11 cellular contexts compared by ENCODE assay signal in the genomic region with DNA sequence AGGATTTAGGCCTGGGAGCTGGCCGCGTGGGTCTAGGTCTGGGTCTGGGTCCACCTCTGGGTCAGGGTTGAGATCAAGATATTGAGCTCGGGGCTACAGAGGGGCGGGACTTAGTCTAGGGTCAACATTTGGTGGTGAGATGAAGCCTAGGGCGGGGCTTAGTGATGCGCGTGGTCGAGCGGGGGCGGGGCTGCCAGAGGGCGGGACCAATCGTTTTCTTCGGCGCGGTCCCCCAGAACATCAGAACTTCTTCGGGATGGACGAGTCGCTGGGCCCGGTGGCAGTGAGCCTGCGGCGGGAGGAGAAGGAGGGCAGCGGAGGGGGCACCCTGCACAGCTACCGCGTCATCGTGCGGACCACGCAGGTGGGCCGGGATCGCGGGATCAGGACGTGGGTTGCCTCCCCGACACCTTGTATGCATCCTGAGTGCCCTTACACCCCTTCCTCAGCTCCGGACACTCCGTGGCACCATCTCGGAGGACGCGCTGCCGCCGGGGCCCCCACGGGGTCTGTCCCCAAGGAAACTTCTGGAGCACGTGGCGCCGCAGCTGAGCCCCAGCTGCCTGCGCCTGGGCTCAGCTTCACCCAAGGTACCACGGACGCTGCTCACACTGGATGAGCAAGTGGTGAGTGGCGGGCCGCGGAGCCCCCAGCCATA. TPM values are rescaled to one million over a fixed set of nuclear protein-coding genes. Genes with fewer than 3 reads are reported as not detected.
DNase-seq lines count a peak whose midpoint lies in the region; ATAC-seq and TF ChIP-seq lines count a peak whose summit lies in the region.
"Had no signal": no experiment of that assay in that cellular context is flagged by ENCODE, and none has a peak within 500 bp of the region (broad histone marks: within the 10 kb centered on the region; RNA-seq: fewer than 3 reads in every experiment).

No MANE protein-coding gene starts in this region.

- CTCF ChIA-PET in RWPE1 (lab: Yijun Ruan, JAX) = interaction anchor here (0.6 kb wide), 1 partner anchor 11 kb away, joined by 3 read pairs; no protein-coding TSS in a partner anchor

- ATAC-seq in activated T-helper 17 cell treated with anti-CD3 and anti-CD28 coated beads, Interleukin-2, amount 50 U/mL, for 72 hours (replicated peaks) = no peak
- ATAC-seq in GM21423 (IDR thresholded peaks at IDR 0.05; ENCODE audit: unreplicated experiment) = no peak
- ATAC-seq in HG03521 (IDR thresholded peaks at IDR 0.05; ENCODE audit: unreplicated experiment) = no peak
- ATAC-seq: left lobe of liver had no signal

- peak overlapping the region; percentile 84 for H3K4me3 Mint-ChIP-seq in activated CD4-positive, alpha-beta T cell treated with anti-CD3 and anti-CD28 coated beads, Interleukin-2, amount 10 ng/mL, durations not matched to agents 24 days and 14 days
- peak overlapping the region; percentile 97 for H3K4me3 Mint-ChIP-seq in activated T-helper 17 cell treated with anti-CD3 and anti-CD28 coated beads, Interleukin-2, amount 50 U/mL, for 72 hours
- H3K4me3 Mint-ChIP-seq in immature natural killer cell = peak overlapping the region; percentile 85 to 96 (median 91)
- peak overlapping the region; percentile 96 for H3K4me3 Mint-ChIP-seq in stimulated activated naive CD8-positive, alpha-beta T cell treated with anti-CD3 and anti-CD28 coated beads, Interleukin-15, Interleukin-2, amounts not matched to agents 100 ng/mL and 50 ng/mL, for 24 hours

- intact Hi-C loops in activated CD4-positive, alpha-beta T cell treated with anti-CD3 and anti-CD28 coated beads, Interleukin-2, amount 10 ng/mL, durations not matched to agents 24 days and 14 days (cut with micrococcal nuclease) = no loop called here

- H3K27me3 Mint-ChIP-seq in activated CD4-positive, alpha-beta T cell treated with anti-CD3 and anti-CD28 coated beads, Interleukin-2, amount 10 ng/mL, durations not matched to agents 24 days and 14 days = no peaks in the 10 kb centered on the region
- no peaks in the 10 kb centered on the region for H3K27me3 Mint-ChIP-seq in activated T-helper 17 cell treated with anti-CD3 and anti-CD28 coated beads, Interleukin-2, amount 50 U/mL, for 72 hours
- peaks cover 41 to 66% (median 61%) of the 10 kb centered on the region in 3 donors for H3K27me3 Mint-ChIP-seq in immature natural killer cell (ENCODE audit: low read depth in 3 of 3)
- no peaks in the 10 kb centered on the region for H3K27me3 Mint-ChIP-seq in stimulated activated naive CD8-positive, alpha-beta T cell treated with anti-CD3 and anti-CD28 coated beads, Interleukin-15, Interleukin-2, amounts not matched to agents 100 ng/mL and 50 ng/mL, for 24 hours

- H3K27ac ChIP-seq in RWPE1 = no peak overlapping the region
- H3K27ac ChIP-seq: thyroid gland had no signal

- TF ChIP-seq CTCF in RWPE1 (conservative IDR thresholded peaks at IDR 0.05; ENCODE audit: low read depth) = no peak

- no peaks in the 10 kb centered on the region for H3K9me3 Mint-ChIP-seq in activated CD4-positive, alpha-beta T cell treated with anti-CD3 and anti-CD28 coated beads, Interleukin-2, amount 10 ng/mL, durations not matched to agents 24 days and 14 days
- no peaks in the 10 kb centered on the region for H3K9me3 Mint-ChIP-seq in activated T-helper 17 cell treated with anti-CD3 and anti-CD28 coated beads, Interleukin-2, amount 50 U/mL, for 72 hours
- H3K9me3 Mint-ChIP-seq in immature natural killer cell = no peaks in the 10 kb centered on the region
- no peaks in the 10 kb centered on the region for H3K9me3 Mint-ChIP-seq in stimulated activated naive CD8-positive, alpha-beta T cell treated with anti-CD3 and anti-CD28 coated beads, Interleukin-15, Interleukin-2, amounts not matched to agents 100 ng/mL and 50 ng/mL, for 24 hours

- H3K4me1 Mint-ChIP-seq in activated CD4-positive, alpha-beta T cell treated with anti-CD3 and anti-CD28 coated beads, Interleukin-2, amount 10 ng/mL, durations not matched to agents 24 days and 14 days = peaks cover 34% of the 10 kb centered on the region
- peaks cover 8% of the 10 kb centered on the region for H3K4me1 Mint-ChIP-seq in activated T-helper 17 cell treated with anti-CD3 and anti-CD28 coated beads, Interleukin-2, amount 50 U/mL, for 72 hours
- peaks cover 60 to 66% of the 10 kb centered on the region in 2 donors for H3K4me1 Mint-ChIP-seq in immature natural killer cell
- H3K4me1 Mint-ChIP-seq in stimulated activated naive CD8-positive, alpha-beta T cell treated with anti-CD3 and anti-CD28 coated beads, Interleukin-15, Interleukin-2, amounts not matched to agents 100 ng/mL and 50 ng/mL, for 24 hours (ENCODE audit: low read depth) = peaks cover 49% of the 10 kb centered on the region

- peak overlapping the region; percentile 76 for H3K27ac Mint-ChIP-seq in activated CD4-positive, alpha-beta T cell treated with anti-CD3 and anti-CD28 coated beads, Interleukin-2, amount 10 ng/mL, durations not matched to agents 24 days and 14 days
- peak overlapping the region; percentile 59 for H3K27ac Mint-ChIP-seq in activated T-helper 17 cell treated with anti-CD3 and anti-CD28 coated beads, Interleukin-2, amount 50 U/mL, for 72 hours
- peak overlapping the region; percentile 92 to 100 (median 98) for H3K27ac Mint-ChIP-seq in immature natural killer cell
- H3K27ac Mint-ChIP-seq in stimulated activated naive CD8-positive, alpha-beta T cell treated with anti-CD3 and anti-CD28 coated beads, Interleukin-15, Interleukin-2, amounts not matched to agents 100 ng/mL and 50 ng/mL, for 24 hours = peak overlapping the region; percentile 81

- peaks cover 31% of the 10 kb centered on the region for H3K36me3 Mint-ChIP-seq in activated CD4-positive, alpha-beta T cell treated with anti-CD3 and anti-CD28 coated beads, Interleukin-2, amount 10 ng/mL, durations not matched to agents 24 days and 14 days (ENCODE audit: low read depth)
- H3K36me3 Mint-ChIP-seq in activated T-helper 17 cell treated with anti-CD3 and anti-CD28 coated beads, Interleukin-2, amount 50 U/mL, for 72 hours (ENCODE audit: low read depth) = peaks cover 73% of the 10 kb centered on the region
- peaks cover 0 to 20% (median 11%) of the 10 kb centered on the region in 3 donors for H3K36me3 Mint-ChIP-seq in immature natural killer cell
- H3K36me3 Mint-ChIP-seq in stimulated activated naive CD8-positive, alpha-beta T cell treated with anti-CD3 and anti-CD28 coated beads, Interleukin-15, Interleukin-2, amounts not matched to agents 100 ng/mL and 50 ng/mL, for 24 hours (ENCODE audit: low read depth) = peaks cover 27% of the 10 kb centered on the region

- POLR2A ChIA-PET in RWPE1 (lab: Yijun Ruan, JAX; ENCODE audit: low non-redundant PET) = no interaction called here

- DNase-seq in activated CD4-positive, alpha-beta T cell treated with anti-CD3 and anti-CD28 coated beads, Interleukin-2, amount 10 ng/mL, durations not matched to agents 24 days and 14 days = peak; percentile 70
- no peak for DNase-seq in activated CD4-positive, alpha-beta T cell treated with anti-CD3 and anti-CD28 coated beads, Interleukin-2, amount 50 U/mL, for 1 hour
- peak in 1 of 3 donors; percentile 56 for DNase-seq in immature natural killer cell
- no peak for DNase-seq in RWPE1 (ENCODE audit: low spot score)
- DNase-seq: NCI-H187 treated with DMSO at 0.1 percent for 48 hours, thyroid gland had no signal

RNA-seq across cellular contexts. Expression of a gene that starts 4.2 kb away (rescaled TPM):
- total RNA-seq in activated CD4-positive, alpha-beta T cell treated with anti-CD3 and anti-CD28 coated beads, Interleukin-2, amount 10 ng/mL, durations not matched to agents 24 days and 14 days = 118 and 125 TPM in 2 replicates
- total RNA-seq in activated T-helper 17 cell treated with anti-CD3 and anti-CD28 coated beads, Interleukin-2, amount 50 U/mL, for 72 hours = 100 to 1,000 TPM; 135 to 144 TPM
- 100 to 1,000 TPM; 166 to 430 (median 222) TPM for polyA plus RNA-seq in immature natural killer cell

RNA-seq across cellular contexts. Expression of a gene that starts 20.6 kb away (rescaled TPM):
- 95.7 and 98.2 TPM in 2 replicates for total RNA-seq in activated CD4-positive, alpha-beta T cell treated with anti-CD3 and anti-CD28 coated beads, Interleukin-2, amount 10 ng/mL, durations not matched to agents 24 days and 14 days
- total RNA-seq in activated T-helper 17 cell treated with anti-CD3 and anti-CD28 coated beads, Interleukin-2, amount 50 U/mL, for 72 hours = 100 to 1,000 TPM in 1 of 2 donors, 10 to 100 TPM in 1; 82.5 to 150 TPM
- 10 to 100 TPM; 38.5 to 88.4 (median 41.8) TPM for polyA plus RNA-seq in immature natural killer cell

RNA-seq across cellular contexts. Expression of a gene that starts 26.6 kb away (rescaled TPM):
- 52.0 and 55.1 TPM in 2 replicates for total RNA-seq in activated CD4-positive, alpha-beta T cell treated with anti-CD3 and anti-CD28 coated beads, Interleukin-2, amount 10 ng/mL, durations not matched to agents 24 days and 14 days
- total RNA-seq in activated T-helper 17 cell treated with anti-CD3 and anti-CD28 coated beads, Interleukin-2, amount 50 U/mL, for 72 hours = 10 to 100 TPM; 20.8 to 39.1 TPM
- polyA plus RNA-seq in immature natural killer cell = 10 to 100 TPM in 1 of 3 donors, under 1 TPM in 2; 0.14 to 11.7 (median 0.89) TPM

RNA-seq across cellular contexts. Expression of a gene that starts 28.1 kb away (rescaled TPM):
- 89.1 and 90.7 TPM in 2 replicates for total RNA-seq in activated CD4-positive, alpha-beta T cell treated with anti-CD3 and anti-CD28 coated beads, Interleukin-2, amount 10 ng/mL, durations not matched to agents 24 days and 14 days
- total RNA-seq in activated T-helper 17 cell treated with anti-CD3 and anti-CD28 coated beads, Interleukin-2, amount 50 U/mL, for 72 hours = 10 to 100 TPM; 64.9 to 83.2 TPM
- 10 to 100 TPM; 11.1 to 29.5 (median 12.3) TPM for polyA plus RNA-seq in immature natural killer cell

RNA-seq across cellular contexts. Expression of a gene that starts 46.5 kb away (rescaled TPM):
- 0.69 and 1.3 TPM in 2 replicates for total RNA-seq in activated CD4-positive, alpha-beta T cell treated with anti-CD3 and anti-CD28 coated beads, Interleukin-2, amount 10 ng/mL, durations not matched to agents 24 days and 14 days
- total RNA-seq in activated T-helper 17 cell treated with anti-CD3 and anti-CD28 coated beads, Interleukin-2, amount 50 U/mL, for 72 hours = under 1 TPM; 0.52 to 0.79 TPM
- not detected for polyA plus RNA-seq in immature natural killer cell
- total RNA-seq: left lobe of liver had no signal
